ENCODE assay signal across 18 cellular contexts in the genomic region with DNA sequence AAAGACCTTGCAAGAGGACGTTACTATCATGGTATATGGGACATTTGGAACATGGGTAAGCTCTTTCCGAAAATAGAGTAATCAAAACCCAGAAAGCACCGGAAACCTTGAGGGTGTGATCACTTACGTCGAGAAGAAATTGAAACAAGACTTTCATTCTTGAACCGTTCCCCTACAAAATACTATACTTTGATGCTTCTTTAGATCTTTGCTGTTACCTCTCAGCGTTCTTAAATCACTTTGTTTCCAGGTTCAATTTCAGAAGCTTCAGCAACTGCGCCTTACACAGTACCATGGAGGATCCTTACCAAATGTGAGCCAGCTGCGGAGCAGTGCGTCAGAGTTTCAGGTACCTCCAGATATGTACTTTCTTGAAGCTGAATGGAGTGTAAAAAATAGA. TPM values are rescaled to one million over a fixed set of nuclear protein-coding genes. Genes with fewer than 3 reads are reported as not detected.
DNase-seq lines count a peak whose midpoint lies in the region; ATAC-seq and TF ChIP-seq lines count a peak whose summit lies in the region.
"Had no signal": no experiment of that assay in that cellular context is flagged by ENCODE, and none has a peak within 500 bp of the region (broad histone marks: within the 10 kb centered on the region; RNA-seq: fewer than 3 reads in every experiment).

No MANE protein-coding gene starts in this region.

- peak overlapping the region; percentile 88 to 96 (median 92) for H3K4me3 Mint-ChIP-seq in CD4-positive, alpha-beta memory T cell
- no peak overlapping the region for H3K4me3 Mint-ChIP-seq in stimulated activated memory B cell treated with anti-CD40 and anti-IgM and Interleukin-4, amounts not matched to agents 10 μg/mL and 1 μg/mL and 100 μg/mL, for 72 hours
- H3K4me3 Mint-ChIP-seq: brain, type B pancreatic cell had no signal

- WGBS in spleen, 5 donors = 77 to 92% (median 86%) methylated on average over 10 of the region's 10 CpGs

- ATAC-seq in activated naive CD4-positive, alpha-beta T cell treated with anti-CD3 and anti-CD28 coated beads, Interleukin-2, amount 50 U/mL, for 72 hours = peak; percentile 94 to 96
- ATAC-seq in HG02970 (IDR thresholded peaks at IDR 0.05; ENCODE audit: low FRiP score, unreplicated experiment) = no peak
- ATAC-seq in stimulated activated memory B cell treated with anti-CD40 and anti-IgM and Interleukin-4, amounts not matched to agents 10 μg/mL and 1 μg/mL and 100 μg/mL, for 72 hours = no peak

- H3K27me3 ChIP-seq in CD4-positive, alpha-beta memory T cell (ENCODE audit: insufficient read depth, low read length) = no peaks in the 10 kb centered on the region
- H3K27me3 ChIP-seq in spleen (replicated peaks in 1 of 7) = no peaks in the 10 kb centered on the region
- H3K27me3 ChIP-seq: dorsolateral prefrontal cortex, Peyer's patch had no signal

- peak overlapping the region; percentile 74 for H3K27ac ChIP-seq in CD4-positive, alpha-beta memory T cell (ENCODE audit: low read depth, low read length)
- H3K27ac ChIP-seq in spleen = peak overlapping the region in 5 of 8 donors; percentile 14 to 55 (median 52)
- H3K27ac ChIP-seq: parathyroid adenoma, WERI-Rb-1 had no signal

- H3K4me3 ChIP-seq in CD4-positive, alpha-beta memory T cell (ENCODE audit: low read length in 2 of 2) = peak overlapping the region; percentile 33 to 43
- peak overlapping the region in 1 of 8 donors; percentile 1 for H3K4me3 ChIP-seq in spleen
- H3K4me3 ChIP-seq: dorsolateral prefrontal cortex, Peyer's patch had no signal

- TF ChIP-seq POLR2A in spleen (IDR thresholded peaks at IDR 0.05) = no peak

- no peaks in the 10 kb centered on the region for H3K27me3 Mint-ChIP-seq in CD4-positive, alpha-beta memory T cell
- no peaks in the 10 kb centered on the region for H3K27me3 Mint-ChIP-seq in stimulated activated memory B cell treated with anti-CD40 and anti-IgM and Interleukin-4, amounts not matched to agents 10 μg/mL and 1 μg/mL and 100 μg/mL, for 72 hours
- H3K27me3 Mint-ChIP-seq: brain, type B pancreatic cell had no signal

- peaks cover 86% of the 10 kb centered on the region for H3K4me1 ChIP-seq in CD4-positive, alpha-beta memory T cell (ENCODE audit: insufficient read depth, low read length)
- peaks cover 0 to 28% (median 6%) of the 10 kb centered on the region in 6 donors for H3K4me1 ChIP-seq in spleen
- H3K4me1 ChIP-seq: parathyroid adenoma, Peyer's patch had no signal

- peak overlapping the region; percentile 92 to 99 (median 97) for H3K27ac Mint-ChIP-seq in CD4-positive, alpha-beta memory T cell
- peak overlapping the region; percentile 91 to 94 for H3K27ac Mint-ChIP-seq in activated naive CD4-positive, alpha-beta T cell treated with anti-CD3 and anti-CD28 coated beads, Interleukin-2, amount 50 U/mL, for 72 hours
- no peak overlapping the region for H3K27ac Mint-ChIP-seq in stimulated activated memory B cell treated with anti-CD40 and anti-IgM and Interleukin-4, amounts not matched to agents 10 μg/mL and 1 μg/mL and 100 μg/mL, for 72 hours
- H3K27ac Mint-ChIP-seq: brain, type B pancreatic cell had no signal

- DNase-seq in CD4-positive, alpha-beta memory T cell = peak; percentile 44 to 67 (median 57)
- peak; percentile 61 for DNase-seq in activated CD4-positive, alpha-beta T cell treated with anti-CD3 and anti-CD28 coated beads for 48 hours
- DNase-seq in activated naive CD4-positive, alpha-beta T cell treated with anti-CD3 and anti-CD28 coated beads, Interleukin-2, amount 50 U/mL, for 72 hours (ENCODE audit: low spot score in 2 of 2) = peak in 1 of 2 donors; percentile 46
- DNase-seq in spleen (no peak), RKO (ENCODE audit: low spot score) (no peak), OCI-M1 (lab: John Stamatoyannopoulos, UW) (no peak)
- DNase-seq: Calu3, dorsolateral prefrontal cortex, hippocampal formation, NCI-H1694 treated with DMSO at 0.1 percent for 48 hours, NCI-H524 treated with DMSO at 0.1 percent for 48 hours, Peyer's patch, WERI-Rb-1 had no signal

- no peaks in the 10 kb centered on the region for H3K9me3 ChIP-seq in CD4-positive, alpha-beta memory T cell (ENCODE audit: control insufficient read depth in 1 of 2, low read length in 2 of 2)
- H3K9me3 ChIP-seq in spleen = no peaks in the 10 kb centered on the region
- H3K9me3 ChIP-seq: Peyer's patch had no signal

- H3K4me1 Mint-ChIP-seq in CD4-positive, alpha-beta memory T cell = peaks cover 57 to 84% (median 72%) of the 10 kb centered on the region in 4 donors
- peaks cover 40% of the 10 kb centered on the region for H3K4me1 Mint-ChIP-seq in stimulated activated memory B cell treated with anti-CD40 and anti-IgM and Interleukin-4, amounts not matched to agents 10 μg/mL and 1 μg/mL and 100 μg/mL, for 72 hours

- CTCF ChIA-PET in CD4-positive, alpha-beta memory T cell (lab: Charles Lee; ENCODE audit: partially characterized antibody) = interaction anchor here (0.6 to 2.4 kb wide), 14 partner anchors 9 to 415 kb away, joined by 3 to 24 read pairs (median 4); a partner anchor contains a TSS

- no peak for TF ChIP-seq CTCF in spleen (IDR thresholded peaks at IDR 0.05 in 8 of 11, conservative IDR thresholded peaks at IDR 0.05 in 3 of 11)

- intact Hi-C loops in CD4-positive, alpha-beta memory T cell (cut with micrococcal nuclease) = loop anchor here (1.0 kb wide), 1 partner anchor 9 kb away; no protein-coding TSS in a partner anchor
- intact Hi-C loops in spleen (cut with DNase I; ENCODE audit: low total_unique reads) = no loop called here

- H3K36me3 ChIP-seq in CD4-positive, alpha-beta memory T cell (ENCODE audit: insufficient read depth, low read length) = no peaks in the 10 kb centered on the region
- peaks cover 0 to 41% (median 6%) of the 10 kb centered on the region in 6 donors for H3K36me3 ChIP-seq in spleen
- H3K36me3 ChIP-seq: Peyer's patch, WERI-Rb-1 had no signal

- peaks cover 23 to 36% of the 10 kb centered on the region in 2 donors for H3K36me3 Mint-ChIP-seq in CD4-positive, alpha-beta memory T cell
- peaks cover 0 to 42% of the 10 kb centered on the region in 2 donors for H3K36me3 Mint-ChIP-seq in activated naive CD4-positive, alpha-beta T cell treated with anti-CD3 and anti-CD28 coated beads, Interleukin-2, amount 50 U/mL, for 72 hours
- peaks cover 12% of the 10 kb centered on the region for H3K36me3 Mint-ChIP-seq in stimulated activated memory B cell treated with anti-CD40 and anti-IgM and Interleukin-4, amounts not matched to agents 10 μg/mL and 1 μg/mL and 100 μg/mL, for 72 hours

- no peaks in the 10 kb centered on the region for H3K9me3 Mint-ChIP-seq in CD4-positive, alpha-beta memory T cell
- H3K9me3 Mint-ChIP-seq in activated naive CD4-positive, alpha-beta T cell treated with anti-CD3 and anti-CD28 coated beads, Interleukin-2, amount 50 U/mL, for 72 hours = no peaks in the 10 kb centered on the region
- H3K9me3 Mint-ChIP-seq in stimulated activated memory B cell treated with anti-CD40 and anti-IgM and Interleukin-4, amounts not matched to agents 10 μg/mL and 1 μg/mL and 100 μg/mL, for 72 hours = no peaks in the 10 kb centered on the region
- H3K9me3 Mint-ChIP-seq: brain, type B pancreatic cell had no signal

- POLR2A ChIA-PET in CD4-positive, alpha-beta memory T cell (lab: Charles Lee; ENCODE audit: partially characterized antibody) = interaction anchor here (0.6 to 3.3 kb wide), 19 partner anchors 10 to 390 kb away, joined by 3 to 79 read pairs (median 4); a partner anchor contains a TSS

RNA-seq across cellular contexts. Expression of a gene that starts 10.1 kb away (rescaled TPM):
- 10 to 100 TPM; 72.2 to 75.5 TPM for total RNA-seq in CD4-positive, alpha-beta memory T cell
- polyA plus RNA-seq in CD4-positive, alpha-beta memory T cell = 10 to 100 TPM; 14.5 to 40.5 TPM
- 10 to 100 TPM; 41.8 to 58.1 TPM for total RNA-seq in activated naive CD4-positive, alpha-beta T cell treated with anti-CD3 and anti-CD28 coated beads, Interleukin-2, amount 50 U/mL, for 72 hours
- 10 to 100 TPM; 34.8 to 51.2 (median 46.2) TPM for total RNA-seq in spleen
- polyA plus RNA-seq in spleen = 10 to 100 TPM in 1 of 3 donors, 1 to 10 TPM in 2; 7.7 to 11.6 (median 8.5) TPM

Comparison
In these comparisons a context has a peak if more than half of its experiments do, and no peak if none do; other contexts are left out.
1. DNase-seq: peak in CD4-positive, alpha-beta memory T cell (5 of 5) and activated CD4-positive, alpha-beta T cell treated with anti-CD3 and anti-CD28 coated beads for 48 hours (single experiment); none in spleen (single experiment), RKO (single experiment) and OCI-M1 (single experiment).
2. ATAC-seq: peak in activated naive CD4-positive, alpha-beta T cell treated with anti-CD3 and anti-CD28 coated beads, Interleukin-2, amount 50 U/mL, for 72 hours (2 of 2); none in HG02970 (single experiment) and stimulated activated memory B cell treated with anti-CD40 and anti-IgM and Interleukin-4, amounts not matched to agents 10 μg/mL and 1 μg/mL and 100 μg/mL, for 72 hours (single experiment).